In genomic region chr1:43358121-43358745, GRCh38 we compare ENCODE assay signal across 8 cellular contexts. TPM values are rescaled to one million over a fixed set of nuclear protein-coding genes. Genes with fewer than 3 reads are reported as not detected.
DNase-seq lines count a peak whose midpoint lies in the region; ATAC-seq and TF ChIP-seq lines count a peak whose summit lies in the region.

No MANE protein-coding gene starts in this region.

- peak overlapping the region; percentile 62 to 81 for H3K27ac Mint-ChIP-seq in natural killer cell

- H3K27me3 Mint-ChIP-seq in natural killer cell (ENCODE audit: low read depth in 2 of 2) = no peaks in the 10 kb centered on the region

- H3K4me1 Mint-ChIP-seq in natural killer cell = peaks cover 10 to 28% of the 10 kb centered on the region in 2 donors

- H3K9me3 Mint-ChIP-seq in natural killer cell = no peaks in the 10 kb centered on the region

- H3K36me3 Mint-ChIP-seq in natural killer cell = no peaks in the 10 kb centered on the region

- intact Hi-C loops in natural killer cell (cut with micrococcal nuclease) = loop anchor here (1.0 to 2.0 kb wide), 2 partner anchors 10 to 131 kb away; partner anchors contain the start of gene ELOVL1

- no peak for TF ChIP-seq CTCF in WI38 (IDR thresholded peaks at IDR 0.05; ENCODE audit: low read depth, low read length)
- TF ChIP-seq CTCF in natural killer cell (IDR thresholded peaks at IDR 0.05) = no peak

- H3K4me3 Mint-ChIP-seq in natural killer cell = peak overlapping the region; percentile 92

- ATAC-seq in GM21619 (IDR thresholded peaks at IDR 0.05; ENCODE audit: unreplicated experiment) (peak; percentile 27), natural killer cell (peak; percentile 2 to 34 (median 15))

- peak; percentile 73 for DNase-seq in ELR (ENCODE audit: low read depth)
- DNase-seq in NCI-H1694 treated with DMSO at 0.1 percent for 48 hours (lab: John Stamatoyannopoulos, UW) = peak; percentile 69
- peak; percentile 31 for DNase-seq in fibroblast of gingiva (ENCODE audit: low read depth)
- DNase-seq in natural killer cell = no peak
- DNase-seq in stimulated activated CD4-positive, alpha-beta T cell treated with anti-CD3 and anti-CD28 coated beads, Interleukin-4, amount 100 ng/mL, for 4 hours = no peak
- DNase-seq in activated CD4-positive, CD25-positive, alpha-beta regulatory T cell (lab: John Stamatoyannopoulos, UW) = no peak

- H3K4me3 ChIP-seq in WI38 (ENCODE audit: low read depth, low read length) = peak overlapping the region; percentile 73

RNA-seq across cellular contexts. Expression of gene CDC20, which starts 0.5 kb away (rescaled TPM):
- 1 to 10 TPM in 1 of 3 donors, under 1 TPM in 2; 0.50 to 2.4 (median 0.96) TPM for total RNA-seq in natural killer cell

RNA-seq across cellular contexts. Expression of gene ELOVL1, which starts 9.6 kb away (rescaled TPM):
- 10 to 100 TPM; 53.2 to 73.0 (median 67.5) TPM for total RNA-seq in natural killer cell

RNA-seq across cellular contexts. Expression of gene MPL, which starts 20.6 kb away (rescaled TPM):
- total RNA-seq in natural killer cell = 1 to 10 TPM in 1 of 3 donors, under 1 TPM in 2; 0.43 to 1.7 (median 0.48) TPM

RNA-seq across cellular contexts. Expression of gene MED8, which starts 31.4 kb away (rescaled TPM):
- total RNA-seq in natural killer cell = 10 to 100 TPM; 17.8 to 26.8 (median 22.0) TPM

RNA-seq across cellular contexts. Expression of gene SZT2, which starts 31.5 kb away (rescaled TPM):
- total RNA-seq in natural killer cell = 100 to 1,000 TPM; 103 to 128 (median 123) TPM

Comparison
In these comparisons a context has a peak if more than half of its experiments do, and no peak if none do; other contexts are left out.
1. DNase-seq: peak in ELR (single experiment), NCI-H1694 treated with DMSO at 0.1 percent for 48 hours (single experiment) and fibroblast of gingiva (single experiment); none in natural killer cell (single experiment), stimulated activated CD4-positive, alpha-beta T cell treated with anti-CD3 and anti-CD28 coated beads, Interleukin-4, amount 100 ng/mL, for 4 hours (0 of 2) and activated CD4-positive, CD25-positive, alpha-beta regulatory T cell (0 of 4).